In genomic region chr16:31216116-31216469, GRCh38 we compare ENCODE assay signal across 9 cellular contexts. TPM values are rescaled to one million over a fixed set of nuclear protein-coding genes. Genes with fewer than 3 reads are reported as not detected.
A peak's percentile ranks its signal among the peaks of the same experiment; 100 is the strongest.
DNase-seq lines count a peak whose midpoint lies in the region; ATAC-seq, FAIRE-seq and TF ChIP-seq lines count a peak whose summit lies in the region.
"Had no signal": no experiment of that assay in that cellular context is flagged by ENCODE, and none has a peak within 500 bp of the region (broad histone marks: within the 10 kb centered on the region; RNA-seq: fewer than 3 reads in every experiment).

No MANE protein-coding gene starts in this region.

- no peak for TF ChIP-seq POLR2A in HepG2 (IDR thresholded peaks at IDR 0.05; ENCODE audit: insufficient read depth in 1 of 2, low read depth in 2 of 2, low read length in 2 of 2)
- TF ChIP-seq POLR2A in right lobe of liver (IDR thresholded peaks at IDR 0.05): no peak
- TF ChIP-seq POLR2A in breast epithelium (IDR thresholded peaks at IDR 0.05): no peak

- peak overlapping the region in 1 of 3 experiments; percentile 69; a peak in 1 of 6 replicates for H3K4me3 ChIP-seq in HepG2 (replicated peaks in 1 of 3; ENCODE audit: insufficient read depth in 1 of 3, low read depth in 2 of 3, low read length in 3 of 3)
- no peak overlapping the region for H3K4me3 ChIP-seq in right lobe of liver
- peak overlapping the region; percentile 41 to 71 (median 55) for H3K4me3 ChIP-seq in breast epithelium
- H3K4me3 ChIP-seq in OCI-LY7 (ENCODE audit: low read depth, low read length, poor library complexity, severe bottlenecking): no peak overlapping the region

- no peak overlapping the region for H3K9ac ChIP-seq in HepG2 (ENCODE audit: insufficient read depth, low read depth, low read length)

- peaks cover 21 to 62% of the 10 kb centered on the region in 2 experiments for H3K27me3 ChIP-seq in HepG2 (ENCODE audit: control insufficient read depth in 1 of 2, insufficient read depth in 2 of 2, low read length in 2 of 2)
- H3K27me3 ChIP-seq in right lobe of liver: no peaks in the 10 kb centered on the region
- peaks cover 4 to 25% of the 10 kb centered on the region in 2 donors for H3K27me3 ChIP-seq in breast epithelium

- no peak overlapping the region for H3K27ac ChIP-seq in HepG2 (ENCODE audit: extremely low read length, insufficient read depth, low read length)
- H3K27ac ChIP-seq in right lobe of liver: no peak overlapping the region
- H3K27ac ChIP-seq in breast epithelium: no peak overlapping the region
- H3K27ac ChIP-seq in OCI-LY7 (ENCODE audit: low read depth, low read length, poor library complexity, severe bottlenecking): no peak overlapping the region

- peak overlapping the region; percentile 89 for H3K4me3 Mint-ChIP-seq in natural killer cell

- peak overlapping the region in 1 of 2 donors; percentile 67 for H3K27ac Mint-ChIP-seq in natural killer cell

- H2AFZ ChIP-seq in HepG2 (ENCODE audit: low read length) (no peak overlapping the region), OCI-LY7 (ENCODE audit: low read length) (no peak overlapping the region)

- WGBS in HepG2 (ENCODE audit: low lambda C conversion rate): 8% methylated on average over 6 of the region's 10 CpGs
- 8% methylated on average over 5 of the region's 10 CpGs for WGBS in right lobe of liver (ENCODE audit: insufficient coverage, low coverage, low lambda C conversion rate, missing lambda C conversion rate)

- H3K4me1 Mint-ChIP-seq in natural killer cell: peaks cover 18 to 28% of the 10 kb centered on the region in 2 donors

- TF ChIP-seq EP300 in HepG2 (IDR thresholded peaks at IDR 0.05; ENCODE audit: low read depth in 2 of 2, low read length in 2 of 2) (no peak), HepG2 (CRISPR knock-in tag; IDR thresholded peaks at IDR 0.05; ENCODE audit: borderline replicate concordance) (no peak)

- no peak for TF ChIP-seq RAD21 in HepG2 (CRISPR knock-in tag; IDR thresholded peaks at IDR 0.05)

- DNase-seq in HepG2 (ENCODE audit: low spot score): no peak
- DNase-seq in right lobe of liver: no peak
- DNase-seq in breast epithelium (ENCODE audit: low spot score in 2 of 2): no peak
- no peak for DNase-seq in natural killer cell
- DNase-seq in NCI-H345 treated with DMSO at 0.1 percent for 48 hours (lab: John Stamatoyannopoulos, UW; ENCODE audit: unreplicated experiment): no peak
- no peak for DNase-seq in OCI-LY7 (ENCODE audit: low spot score)
- no peak for DNase-seq in anterior cingulate cortex (lab: John Stamatoyannopoulos, UW)
- no peak for DNase-seq in activated CD4-positive, CD25-positive, alpha-beta regulatory T cell treated with anti-CD3 and anti-CD28 coated beads, Interleukin-2, amount 50 U/mL, for 72 hours

- intact Hi-C loops in HepG2 (cut with micrococcal nuclease; ENCODE audit: unreplicated experiment): no loop called here
- intact Hi-C loops in right lobe of liver (cut with DNase I): no loop called here
- intact Hi-C loops in breast epithelium (cut with DNase I; ENCODE audit: low total_unique reads): no loop called here
- intact Hi-C loops in natural killer cell (cut with micrococcal nuclease): no loop called here
- intact Hi-C loops in OCI-LY7 (cut with micrococcal nuclease; ENCODE audit: unreplicated experiment): no loop called here

- no peak for FAIRE-seq in HepG2 (lab: Jason Lieb, UNC)
- FAIRE-seq: GM18507 had no signal

- no peaks in the 10 kb centered on the region for H4K20me1 ChIP-seq in HepG2 (ENCODE audit: insufficient read depth, low read length)
- no peaks in the 10 kb centered on the region for H4K20me1 ChIP-seq in OCI-LY7 (ENCODE audit: insufficient read depth, low read length)

- H3K4me1 ChIP-seq in HepG2 (ENCODE audit: insufficient read depth, low read length): peaks cover 12% of the 10 kb centered on the region
- peaks cover 0 to 20% (median 0%) of the 10 kb centered on the region in 4 donors for H3K4me1 ChIP-seq in right lobe of liver
- H3K4me1 ChIP-seq in breast epithelium: peaks cover 0 to 7% of the 10 kb centered on the region in 2 donors
- peaks cover 9% of the 10 kb centered on the region for H3K4me1 ChIP-seq in OCI-LY7 (ENCODE audit: insufficient read depth, low read length, poor library complexity, severe bottlenecking)

- H3K4me2 ChIP-seq in HepG2 (ENCODE audit: low read depth, low read length): peak overlapping the region; percentile 85; the same call in 1 of the 2 replicates
- H3K4me2 ChIP-seq in OCI-LY7 (ENCODE audit: low read length): no peak overlapping the region

- H3K9me3 Mint-ChIP-seq in natural killer cell: no peaks in the 10 kb centered on the region

- H3K79me2 ChIP-seq in HepG2 (ENCODE audit: insufficient read depth, low read length) (no peaks in the 10 kb centered on the region), OCI-LY7 (ENCODE audit: insufficient read depth, low read depth, low read length) (no peaks in the 10 kb centered on the region)

- POLR2A ChIA-PET in HepG2 (lab: Yijun Ruan, JAX) (interaction anchor here (2.3 kb wide), 1 partner anchor 36 kb away, joined by 11 read pairs; the partner anchor contains the start of gene FUS), OCI-LY7 (lab: Charles Lee) (interaction anchor here (0.5 to 0.9 kb wide), 2 partner anchors 11 to 18 kb away, joined by 3 to 4 read pairs; no protein-coding TSS in a partner anchor)

- H3K36me3 ChIP-seq in HepG2 (replicated peaks in 1 of 2; ENCODE audit: control insufficient read depth in 1 of 2, insufficient read depth in 2 of 2, low read length in 2 of 2) (no peaks in the 10 kb centered on the region), right lobe of liver (no peaks in the 10 kb centered on the region), breast epithelium (no peaks in the 10 kb centered on the region), OCI-LY7 (ENCODE audit: insufficient read depth, low read length) (no peaks in the 10 kb centered on the region)

- H3K36me3 Mint-ChIP-seq in natural killer cell: no peaks in the 10 kb centered on the region

- TF ChIP-seq CTCF in HepG2 (CRISPR knock-in tag; IDR thresholded peaks at IDR 0.05): no peak
- no peak for TF ChIP-seq CTCF in right lobe of liver (IDR thresholded peaks at IDR 0.05)
- no peak for TF ChIP-seq CTCF in breast epithelium (IDR thresholded peaks at IDR 0.05)
- TF ChIP-seq CTCF in natural killer cell (IDR thresholded peaks at IDR 0.05): no peak
- TF ChIP-seq CTCF in OCI-LY7 (conservative IDR thresholded peaks at IDR 0.05; ENCODE audit: low read length): no peak

- BruUV-seq in HepG2 (replicated peaks; lab: Mats Ljungman, UMichigan) (no TSS peak), OCI-LY7 (replicated peaks; lab: Mats Ljungman, UMichigan) (no TSS peak)

- ATAC-seq in HepG2 (no peak), right lobe of liver (no peak), natural killer cell (no peak)

- H3K9me3 ChIP-seq in HepG2 (ENCODE audit: low read length): no peaks in the 10 kb centered on the region
- no peaks in the 10 kb centered on the region for H3K9me3 ChIP-seq in right lobe of liver
- H3K9me3 ChIP-seq in breast epithelium: no peaks in the 10 kb centered on the region
- H3K9me3 ChIP-seq in OCI-LY7 (ENCODE audit: low read length): no peaks in the 10 kb centered on the region

- in situ Hi-C loops in HepG2 (cut with HindIII; ENCODE audit: extremely low pct_ligation_motif_present, low pct_unique_long_range_greater_than_20kb): loop anchor here (25.0 kb wide), 2 partner anchors 221 to 646 kb away; partner anchors contain the start of genes COX6A2, ZNF267 and ZNF843

- peaks cover 25 to 42% of the 10 kb centered on the region in 2 donors for H3K27me3 Mint-ChIP-seq in natural killer cell (ENCODE audit: low read depth in 2 of 2)

- CTCF ChIA-PET in HepG2 (lab: Yijun Ruan, JAX; ENCODE audit: low intra/inter-chr PET ratio, low total read pairs): no interaction called here
- CTCF ChIA-PET in OCI-LY7 (lab: Charles Lee; ENCODE audit: unreplicated experiment): no interaction called here

- no peaks in the 10 kb centered on the region for H3K9me2 ChIP-seq in OCI-LY7 (ENCODE audit: insufficient read depth, low read length)

RNA-seq across cellular contexts. Expression of gene PYDC1, which starts 0.8 kb away (rescaled TPM):
- total RNA-seq in HepG2 (2016; rRNA removed; fragmentation: Illumina TruSeq; extraction: Trizol) (not detected in 2 replicates), right lobe of liver (not detected), breast epithelium (not detected), natural killer cell (not detected), OCI-LY7 (2022) (not detected in 2 replicates)
- total RNA-seq in HepG2 (2016; cell fraction: cytosol; rRNA removed; fragmentation: Illumina TruSeq; extraction: Trizol; ENCODE audit: low read depth): not detected in 2 replicates
- total RNA-seq in HepG2 (2016; cell fraction: insoluble cytoplasmic fraction; rRNA removed; fragmentation: Illumina TruSeq; extraction: Trizol): not detected in 2 replicates
- total RNA-seq in HepG2 (2016; cell fraction: membrane; rRNA removed; fragmentation: Illumina TruSeq; extraction: Trizol): not detected in 2 replicates
- total RNA-seq in HepG2 (2016; cell fraction: nucleus; rRNA removed; fragmentation: Illumina TruSeq; extraction: Trizol): not detected in 2 replicates
- polyA plus RNA-seq in HepG2 (2011; rRNA removed): not detected in 2 replicates
- polyA plus RNA-seq in HepG2 (2011; cell fraction: cytosol; rRNA removed): not detected in 2 replicates
- polyA plus RNA-seq in HepG2 (2011; cell fraction: nucleus; rRNA removed): not detected in 2 replicates
- polyA plus RNA-seq in HepG2 (2012): not detected in 2 replicates
- not detected in 2 replicates for polyA plus RNA-seq in HepG2 (2016; cell fraction: cytosol; fragmentation: Illumina TruSeq; extraction: Trizol; ENCODE audit: low read depth)
- not detected in 2 replicates for polyA plus RNA-seq in HepG2 (2016; cell fraction: insoluble cytoplasmic fraction; fragmentation: Illumina TruSeq; extraction: Trizol; ENCODE audit: low read depth)
- not detected in 2 replicates for polyA plus RNA-seq in HepG2 (2016; cell fraction: membrane; fragmentation: Illumina TruSeq; extraction: Trizol; ENCODE audit: low read depth)
- not detected in 2 replicates for polyA plus RNA-seq in HepG2 (2016; cell fraction: nucleus; fragmentation: Illumina TruSeq; extraction: Trizol; ENCODE audit: insufficient read depth, low read depth)
- not detected in 2 replicates for polyA minus RNA-seq in HepG2 (2011; rRNA and poly(A)+ RNA removed; ENCODE audit: low replicate concordance)
- not detected in 2 replicates for polyA minus RNA-seq in HepG2 (2011; cell fraction: cytosol; rRNA and poly(A)+ RNA removed)
- not detected in 2 replicates for polyA minus RNA-seq in HepG2 (2011; cell fraction: nucleus; rRNA and poly(A)+ RNA removed)
- not detected in 2 replicates for total RNA-seq in OCI-LY7 (2014; rRNA removed; shearing (Covaris generic))

RNA-seq across cellular contexts. Expression of gene TRIM72, which starts 2.2 kb away (rescaled TPM):
- total RNA-seq in HepG2 (2016; rRNA removed; fragmentation: Illumina TruSeq; extraction: Trizol) (not detected in 2 replicates), right lobe of liver (under 1 TPM in 1 of 6 experiments, not detected in 5; 0.06 TPM), breast epithelium (under 1 TPM in 2 of 3 donors, not detected in 1; under 0.01 TPM), natural killer cell (under 1 TPM in 2 of 3 donors, not detected in 1; 0.05 to 0.07 TPM), OCI-LY7 (2022) (0.46 and 1.1 TPM in 2 replicates)
- not detected in 2 replicates for total RNA-seq in HepG2 (2016; cell fraction: cytosol; rRNA removed; fragmentation: Illumina TruSeq; extraction: Trizol; ENCODE audit: low read depth)
- total RNA-seq in HepG2 (2016; cell fraction: insoluble cytoplasmic fraction; rRNA removed; fragmentation: Illumina TruSeq; extraction: Trizol): not detected in 2 replicates
- not detected in 2 replicates for total RNA-seq in HepG2 (2016; cell fraction: membrane; rRNA removed; fragmentation: Illumina TruSeq; extraction: Trizol)
- not detected in 2 replicates for total RNA-seq in HepG2 (2016; cell fraction: nucleus; rRNA removed; fragmentation: Illumina TruSeq; extraction: Trizol)
- polyA plus RNA-seq in HepG2 (2011; rRNA removed): not detected in 2 replicates
- not detected in 2 replicates for polyA plus RNA-seq in HepG2 (2011; cell fraction: cytosol; rRNA removed)
- polyA plus RNA-seq in HepG2 (2011; cell fraction: nucleus; rRNA removed): 0.05 TPM in 1 of 2 replicates, not detected in the other
- not detected in 2 replicates for polyA plus RNA-seq in HepG2 (2012)
- polyA plus RNA-seq in HepG2 (2016; cell fraction: cytosol; fragmentation: Illumina TruSeq; extraction: Trizol; ENCODE audit: low read depth): not detected in 2 replicates
- polyA plus RNA-seq in HepG2 (2016; cell fraction: insoluble cytoplasmic fraction; fragmentation: Illumina TruSeq; extraction: Trizol; ENCODE audit: low read depth): not detected in 2 replicates
- not detected in 2 replicates for polyA plus RNA-seq in HepG2 (2016; cell fraction: membrane; fragmentation: Illumina TruSeq; extraction: Trizol; ENCODE audit: low read depth)
- not detected in 2 replicates for polyA plus RNA-seq in HepG2 (2016; cell fraction: nucleus; fragmentation: Illumina TruSeq; extraction: Trizol; ENCODE audit: insufficient read depth, low read depth)
- 0.02 TPM in 1 of 2 replicates, not detected in the other for polyA minus RNA-seq in HepG2 (2011; rRNA and poly(A)+ RNA removed; ENCODE audit: low replicate concordance)
- polyA minus RNA-seq in HepG2 (2011; cell fraction: cytosol; rRNA and poly(A)+ RNA removed): not detected in 2 replicates
- polyA minus RNA-seq in HepG2 (2011; cell fraction: nucleus; rRNA and poly(A)+ RNA removed): not detected in 2 replicates
- total RNA-seq in OCI-LY7 (2014; rRNA removed; shearing (Covaris generic)): 0.13 and 0.21 TPM in 2 replicates

RNA-seq across cellular contexts. Expression of gene PYCARD, which starts 13.5 kb away (rescaled TPM):
- 4.4 and 4.8 TPM in 2 replicates for total RNA-seq in HepG2 (2016; rRNA removed; fragmentation: Illumina TruSeq; extraction: Trizol)
- 3.8 and 4.5 TPM in 2 replicates for total RNA-seq in HepG2 (2016; cell fraction: cytosol; rRNA removed; fragmentation: Illumina TruSeq; extraction: Trizol; ENCODE audit: low read depth)
- 3.7 and 4.7 TPM in 2 replicates for total RNA-seq in HepG2 (2016; cell fraction: insoluble cytoplasmic fraction; rRNA removed; fragmentation: Illumina TruSeq; extraction: Trizol)
- 3.8 and 5.0 TPM in 2 replicates for total RNA-seq in HepG2 (2016; cell fraction: membrane; rRNA removed; fragmentation: Illumina TruSeq; extraction: Trizol)
- total RNA-seq in HepG2 (2016; cell fraction: nucleus; rRNA removed; fragmentation: Illumina TruSeq; extraction: Trizol): 1.8 and 2.4 TPM in 2 replicates
- 6.0 and 9.2 TPM in 2 replicates for polyA plus RNA-seq in HepG2 (2011; rRNA removed)
- 3.7 and 11.2 TPM in 2 replicates for polyA plus RNA-seq in HepG2 (2011; cell fraction: cytosol; rRNA removed)
- polyA plus RNA-seq in HepG2 (2011; cell fraction: nucleus; rRNA removed): 7.2 and 9.7 TPM in 2 replicates
- polyA plus RNA-seq in HepG2 (2012): 3.6 and 4.1 TPM in 2 replicates
- 3.8 and 5.0 TPM in 2 replicates for polyA plus RNA-seq in HepG2 (2016; cell fraction: cytosol; fragmentation: Illumina TruSeq; extraction: Trizol; ENCODE audit: low read depth)
- 4.4 and 4.5 TPM in 2 replicates for polyA plus RNA-seq in HepG2 (2016; cell fraction: insoluble cytoplasmic fraction; fragmentation: Illumina TruSeq; extraction: Trizol; ENCODE audit: low read depth)
- polyA plus RNA-seq in HepG2 (2016; cell fraction: membrane; fragmentation: Illumina TruSeq; extraction: Trizol; ENCODE audit: low read depth): 2.7 and 3.2 TPM in 2 replicates
- polyA plus RNA-seq in HepG2 (2016; cell fraction: nucleus; fragmentation: Illumina TruSeq; extraction: Trizol; ENCODE audit: insufficient read depth, low read depth): 0.87 and 3.1 TPM in 2 replicates
- 7.8 TPM in 1 of 2 replicates, not detected in the other for polyA minus RNA-seq in HepG2 (2011; rRNA and poly(A)+ RNA removed; ENCODE audit: low replicate concordance)
- polyA minus RNA-seq in HepG2 (2011; cell fraction: cytosol; rRNA and poly(A)+ RNA removed): 2.7 and 4.6 TPM in 2 replicates
- polyA minus RNA-seq in HepG2 (2011; cell fraction: nucleus; rRNA and poly(A)+ RNA removed): 0.64 TPM in 1 of 2 replicates, not detected in the other
- total RNA-seq in right lobe of liver: 10 to 100 TPM in 3 of 6 experiments, 1 to 10 TPM in 3; 5.7 to 14.9 (median 9.6) TPM
- 10 to 100 TPM; 32.9 to 50.2 (median 35.7) TPM for total RNA-seq in breast epithelium
- 10 to 100 TPM; 29.7 to 38.1 (median 37.6) TPM for total RNA-seq in natural killer cell
- 3.7 and 5.5 TPM in 2 replicates for total RNA-seq in OCI-LY7 (2014; rRNA removed; shearing (Covaris generic))
- total RNA-seq in OCI-LY7 (2022): 10.3 and 14.8 TPM in 2 replicates

RNA-seq across cellular contexts. Expression of gene FUS, which starts 36.2 kb away (rescaled TPM):
- total RNA-seq in HepG2 (2016; rRNA removed; fragmentation: Illumina TruSeq; extraction: Trizol): 64.8 and 68.1 TPM in 2 replicates
- total RNA-seq in HepG2 (2016; cell fraction: cytosol; rRNA removed; fragmentation: Illumina TruSeq; extraction: Trizol; ENCODE audit: low read depth): 132 and 135 TPM in 2 replicates
- 65.7 and 69.2 TPM in 2 replicates for total RNA-seq in HepG2 (2016; cell fraction: insoluble cytoplasmic fraction; rRNA removed; fragmentation: Illumina TruSeq; extraction: Trizol)
- 107 and 110 TPM in 2 replicates for total RNA-seq in HepG2 (2016; cell fraction: membrane; rRNA removed; fragmentation: Illumina TruSeq; extraction: Trizol)
- 164 and 176 TPM in 2 replicates for total RNA-seq in HepG2 (2016; cell fraction: nucleus; rRNA removed; fragmentation: Illumina TruSeq; extraction: Trizol)
- polyA plus RNA-seq in HepG2 (2011; rRNA removed): 168 and 176 TPM in 2 replicates
- 81.1 and 83.9 TPM in 2 replicates for polyA plus RNA-seq in HepG2 (2011; cell fraction: cytosol; rRNA removed)
- polyA plus RNA-seq in HepG2 (2011; cell fraction: nucleus; rRNA removed): 401 and 461 TPM in 2 replicates
- polyA plus RNA-seq in HepG2 (2012): 485 and 576 TPM in 2 replicates
- 70.9 and 79.9 TPM in 2 replicates for polyA plus RNA-seq in HepG2 (2016; cell fraction: cytosol; fragmentation: Illumina TruSeq; extraction: Trizol; ENCODE audit: low read depth)
- 475 and 565 TPM in 2 replicates for polyA plus RNA-seq in HepG2 (2016; cell fraction: insoluble cytoplasmic fraction; fragmentation: Illumina TruSeq; extraction: Trizol; ENCODE audit: low read depth)
- polyA plus RNA-seq in HepG2 (2016; cell fraction: membrane; fragmentation: Illumina TruSeq; extraction: Trizol; ENCODE audit: low read depth): 78.4 and 96.5 TPM in 2 replicates
- polyA plus RNA-seq in HepG2 (2016; cell fraction: nucleus; fragmentation: Illumina TruSeq; extraction: Trizol; ENCODE audit: insufficient read depth, low read depth): 1,051 and 1,103 TPM in 2 replicates
- polyA minus RNA-seq in HepG2 (2011; rRNA and poly(A)+ RNA removed; ENCODE audit: low replicate concordance): 149 and 213 TPM in 2 replicates
- 117 and 135 TPM in 2 replicates for polyA minus RNA-seq in HepG2 (2011; cell fraction: cytosol; rRNA and poly(A)+ RNA removed)
- 379 and 413 TPM in 2 replicates for polyA minus RNA-seq in HepG2 (2011; cell fraction: nucleus; rRNA and poly(A)+ RNA removed)
- total RNA-seq in right lobe of liver: 10 to 100 TPM; 18.7 to 69.7 (median 40.4) TPM
- 10 to 100 TPM; 59.0 to 78.3 (median 73.9) TPM for total RNA-seq in breast epithelium
- 100 to 1,000 TPM; 872 to 934 (median 918) TPM for total RNA-seq in natural killer cell
- total RNA-seq in OCI-LY7 (2014; rRNA removed; shearing (Covaris generic)): 90.0 and 104 TPM in 2 replicates
- 880 and 953 TPM in 2 replicates for total RNA-seq in OCI-LY7 (2022)

RNA-seq across cellular contexts. Expression of gene ITGAM, which starts 43.7 kb away (rescaled TPM):
- total RNA-seq in HepG2 (2016; rRNA removed; fragmentation: Illumina TruSeq; extraction: Trizol) (0.11 and 0.20 TPM in 2 replicates), right lobe of liver (10 to 100 TPM in 1 of 6 experiments, 1 to 10 TPM in 5; 2.7 to 11.6 (median 4.3) TPM), breast epithelium (10 to 100 TPM in 1 of 3 donors, 1 to 10 TPM in 2; 5.2 to 23.5 (median 8.0) TPM), natural killer cell (100 to 1,000 TPM; 370 to 545 (median 428) TPM), OCI-LY7 (2022) (0.09 and 0.23 TPM in 2 replicates)
- not detected in 2 replicates for total RNA-seq in HepG2 (2016; cell fraction: cytosol; rRNA removed; fragmentation: Illumina TruSeq; extraction: Trizol; ENCODE audit: low read depth)
- total RNA-seq in HepG2 (2016; cell fraction: insoluble cytoplasmic fraction; rRNA removed; fragmentation: Illumina TruSeq; extraction: Trizol): 0.09 TPM in 1 of 2 replicates, not detected in the other
- total RNA-seq in HepG2 (2016; cell fraction: membrane; rRNA removed; fragmentation: Illumina TruSeq; extraction: Trizol): not detected in 2 replicates
- total RNA-seq in HepG2 (2016; cell fraction: nucleus; rRNA removed; fragmentation: Illumina TruSeq; extraction: Trizol): not detected in 2 replicates
- 0.01 and 0.09 TPM in 2 replicates for polyA plus RNA-seq in HepG2 (2011; rRNA removed)
- 0.05 and 0.11 TPM in 2 replicates for polyA plus RNA-seq in HepG2 (2011; cell fraction: cytosol; rRNA removed)
- 0.14 and 1.0 TPM in 2 replicates for polyA plus RNA-seq in HepG2 (2011; cell fraction: nucleus; rRNA removed)
- not detected in 2 replicates for polyA plus RNA-seq in HepG2 (2012)
- polyA plus RNA-seq in HepG2 (2016; cell fraction: cytosol; fragmentation: Illumina TruSeq; extraction: Trizol; ENCODE audit: low read depth): not detected in 2 replicates
- not detected in 2 replicates for polyA plus RNA-seq in HepG2 (2016; cell fraction: insoluble cytoplasmic fraction; fragmentation: Illumina TruSeq; extraction: Trizol; ENCODE audit: low read depth)
- not detected in 2 replicates for polyA plus RNA-seq in HepG2 (2016; cell fraction: membrane; fragmentation: Illumina TruSeq; extraction: Trizol; ENCODE audit: low read depth)
- polyA plus RNA-seq in HepG2 (2016; cell fraction: nucleus; fragmentation: Illumina TruSeq; extraction: Trizol; ENCODE audit: insufficient read depth, low read depth): not detected in 2 replicates
- polyA minus RNA-seq in HepG2 (2011; rRNA and poly(A)+ RNA removed; ENCODE audit: low replicate concordance): not detected in 2 replicates
- not detected in 2 replicates for polyA minus RNA-seq in HepG2 (2011; cell fraction: cytosol; rRNA and poly(A)+ RNA removed)
- not detected in 2 replicates for polyA minus RNA-seq in HepG2 (2011; cell fraction: nucleus; rRNA and poly(A)+ RNA removed)
- not detected in 2 replicates for total RNA-seq in OCI-LY7 (2014; rRNA removed; shearing (Covaris generic))

Comparison
In these comparisons a context has a peak if more than half of its experiments do, and no peak if none do; other contexts are left out.
1. H3K4me3 ChIP-seq: peak in breast epithelium (3 of 3); none in right lobe of liver (0 of 3) and OCI-LY7 (single experiment).